In the genomic region with DNA sequence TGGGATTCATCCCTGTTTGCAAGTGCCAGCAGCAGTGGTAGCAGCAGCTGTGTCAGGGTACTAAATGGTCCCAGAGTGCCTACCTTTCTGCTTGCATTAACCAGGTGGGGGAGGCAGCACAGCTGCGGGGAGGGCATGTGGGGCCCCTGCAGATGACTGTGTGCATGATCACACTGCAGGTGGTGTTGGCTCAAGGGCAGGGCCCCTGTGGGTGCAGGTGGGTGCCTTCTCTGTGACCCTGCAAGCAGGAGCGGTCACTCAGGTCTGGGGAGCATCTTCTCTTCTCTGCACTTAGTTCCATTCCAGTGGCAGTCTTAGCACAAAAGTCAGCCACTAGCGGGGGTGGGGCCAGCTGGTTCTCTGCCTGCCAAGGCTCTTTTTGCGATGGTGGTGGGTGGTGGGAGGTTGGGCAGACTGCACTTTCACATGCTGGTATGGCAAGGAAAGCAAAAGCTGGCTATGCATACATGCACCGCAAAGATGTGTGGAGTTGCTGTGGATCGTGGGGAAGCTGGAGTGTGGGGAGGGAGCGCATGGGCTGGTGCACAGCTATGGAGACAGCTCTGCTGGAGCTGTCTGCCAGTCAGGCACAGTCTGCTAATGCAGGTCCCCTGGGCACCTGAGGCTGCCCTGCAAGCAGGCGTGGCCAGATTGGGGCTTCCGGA, we compare ENCODE assay signal across 23 cellular contexts.
DNase-seq lines count a peak whose midpoint lies in the region; ATAC-seq and TF ChIP-seq lines count a peak whose summit lies in the region.
"Had no signal": no experiment of that assay in that cellular context is flagged by ENCODE, and none has a peak within 500 bp of the region (broad histone marks: within the 10 kb centered on the region; RNA-seq: fewer than 3 reads in every experiment).

No MANE protein-coding gene starts in this region.

- no peak overlapping the region for H3K27ac ChIP-seq in HEK293 (ENCODE audit: extremely low read depth, low read depth, low read length)
- peak overlapping the region in 24 of 59 donors; percentile 14 to 71 (median 42) for H3K27ac ChIP-seq in dorsolateral prefrontal cortex
- no peak overlapping the region for H3K27ac ChIP-seq in naive thymus-derived CD4-positive, alpha-beta T cell (ENCODE audit: low read depth, low read length)
- H3K27ac ChIP-seq: A549, BLaER1 had no signal

- H3K4me3 ChIP-seq in HEK293 (ENCODE audit: low read depth, low read length) (no peak overlapping the region), dorsolateral prefrontal cortex (no peak overlapping the region)
- no peak overlapping the region for H3K4me3 ChIP-seq in naive thymus-derived CD4-positive, alpha-beta T cell (ENCODE audit: low read length)
- H3K4me3 ChIP-seq: A549, BLaER1, MG63 had no signal

- DNase-seq in dorsolateral prefrontal cortex (peak in 9 of 10 donors; percentile 5 to 81 (median 61)), NCI-H2029 treated with DMSO at 0.1 percent for 48 hours (lab: John Stamatoyannopoulos, UW) (no peak), NCI-H1694 treated with DMSO at 0.1 percent for 48 hours (lab: John Stamatoyannopoulos, UW) (no peak), dedifferentiated amniotic fluid mesenchymal stem cell (ENCODE audit: extremely low spot score) (no peak)
- no peak for DNase-seq in naive thymus-derived CD4-positive, alpha-beta T cell
- no peak for DNase-seq in stimulated activated effector memory CD8-positive, alpha-beta T cell treated with anti-CD3 and anti-CD28 coated beads, Interleukin-12 subunit alpha, Interleukin-12 subunit beta, amount 100 ng/mL, for 72 hours (ENCODE audit: low spot score in 2 of 2)
- no peak for DNase-seq in stimulated activated CD8-positive, alpha-beta memory T cell treated with anti-CD3 and anti-CD28 coated beads, Interleukin-4, amount 100 ng/mL, for 48 hours
- DNase-seq: CD8-positive, alpha-beta T cell; DMS79 treated with DMSO at 0.1 percent for 48 hours; HCEC 1CT; Kasumi-1; MG63; NCI-H1092; NCI-H1436 treated with DMSO at 0.1 percent for 48 hours; NCI-H2081 treated with DMSO at 0.1 percent for 48 hours; NCI-H748 treated with DMSO at 0.1 percent for 48 hours; OCI-M1; SIG-M5 had no signal

- no peak overlapping the region for H3K4me3 Mint-ChIP-seq in naive thymus-derived CD4-positive, alpha-beta T cell
- no peak overlapping the region for H3K4me3 Mint-ChIP-seq in stimulated activated effector memory CD8-positive, alpha-beta T cell treated with anti-CD3 and anti-CD28 coated beads, Interleukin-12 subunit alpha, Interleukin-12 subunit beta, amount 100 ng/mL, for 72 hours
- H3K4me3 Mint-ChIP-seq: CD8-positive, alpha-beta T cell; IgD-negative memory B cell had no signal

- POLR2A ChIA-PET in HEK293 (lab: Yijun Ruan, JAX), result no interaction called here
- POLR2A ChIA-PET in naive thymus-derived CD4-positive, alpha-beta T cell (lab: Charles Lee), result no interaction called here

- CTCF ChIA-PET in HEK293 (lab: Yijun Ruan, JAX), result no interaction called here
- CTCF ChIA-PET in naive thymus-derived CD4-positive, alpha-beta T cell (lab: Charles Lee), result no interaction called here

- no peak overlapping the region for H3K27ac Mint-ChIP-seq in naive thymus-derived CD4-positive, alpha-beta T cell
- no peak overlapping the region for H3K27ac Mint-ChIP-seq in stimulated activated effector memory CD8-positive, alpha-beta T cell treated with anti-CD3 and anti-CD28 coated beads, Interleukin-12 subunit alpha, Interleukin-12 subunit beta, amount 100 ng/mL, for 72 hours
- H3K27ac Mint-ChIP-seq: CD8-positive, alpha-beta T cell; IgD-negative memory B cell had no signal

- no peaks in the 10 kb centered on the region for H3K4me1 Mint-ChIP-seq in naive thymus-derived CD4-positive, alpha-beta T cell
- H3K4me1 Mint-ChIP-seq in stimulated activated effector memory CD8-positive, alpha-beta T cell treated with anti-CD3 and anti-CD28 coated beads, Interleukin-12 subunit alpha, Interleukin-12 subunit beta, amount 100 ng/mL, for 72 hours, result no peaks in the 10 kb centered on the region
- H3K4me1 Mint-ChIP-seq: IgD-negative memory B cell had no signal

- peaks cover 0 to 6% (median 0%) of the 10 kb centered on the region in 5 donors for H3K36me3 Mint-ChIP-seq in naive thymus-derived CD4-positive, alpha-beta T cell
- no peaks in the 10 kb centered on the region for H3K36me3 Mint-ChIP-seq in stimulated activated effector memory CD8-positive, alpha-beta T cell treated with anti-CD3 and anti-CD28 coated beads, Interleukin-12 subunit alpha, Interleukin-12 subunit beta, amount 100 ng/mL, for 72 hours
- H3K36me3 Mint-ChIP-seq: IgD-negative memory B cell had no signal

- H3K9me3 Mint-ChIP-seq in naive thymus-derived CD4-positive, alpha-beta T cell, result peaks cover 0 to 3% (median 0%) of the 10 kb centered on the region in 11 donors
- no peaks in the 10 kb centered on the region for H3K9me3 Mint-ChIP-seq in stimulated activated effector memory CD8-positive, alpha-beta T cell treated with anti-CD3 and anti-CD28 coated beads, Interleukin-12 subunit alpha, Interleukin-12 subunit beta, amount 100 ng/mL, for 72 hours
- H3K9me3 Mint-ChIP-seq: CD8-positive, alpha-beta T cell; IgD-negative memory B cell had no signal

- intact Hi-C loops in dorsolateral prefrontal cortex (cut with DNase I), result no loop called here
- intact Hi-C loops in naive thymus-derived CD4-positive, alpha-beta T cell (cut with micrococcal nuclease), result no loop called here

- no peaks in the 10 kb centered on the region for H3K27me3 Mint-ChIP-seq in naive thymus-derived CD4-positive, alpha-beta T cell
- H3K27me3 Mint-ChIP-seq: IgD-negative memory B cell had no signal

- no peaks in the 10 kb centered on the region for H3K4me1 ChIP-seq in HEK293 (ENCODE audit: control insufficient read depth, insufficient read depth, low read length)
- no peaks in the 10 kb centered on the region for H3K4me1 ChIP-seq in naive thymus-derived CD4-positive, alpha-beta T cell (ENCODE audit: control insufficient read depth in 2 of 2, insufficient read depth in 2 of 2, low read length in 2 of 2)
- H3K4me1 ChIP-seq: A549, BLaER1 had no signal

- TF ChIP-seq CTCF in HEK293 (tag by site-specific recombination; IDR thresholded peaks at IDR 0.05) (no peak), dorsolateral prefrontal cortex (IDR thresholded peaks at IDR 0.05 in 54 of 56, conservative IDR thresholded peaks at IDR 0.05 in 2 of 56; ENCODE audit: low read depth in 1 of 56, partially characterized antibody in 56 of 56) (no peak)

- no peaks in the 10 kb centered on the region for H3K9me3 ChIP-seq in HEK293 (ENCODE audit: control insufficient read depth, insufficient read depth, low read depth, low read length)
- H3K9me3 ChIP-seq in naive thymus-derived CD4-positive, alpha-beta T cell (ENCODE audit: control insufficient read depth in 2 of 3, low read length in 3 of 3), result no peaks in the 10 kb centered on the region
- H3K9me3 ChIP-seq: A549, BLaER1, MG63 had no signal

- peaks cover 0 to 6% of the 10 kb centered on the region in 2 experiments; a peak in 1 of 3 replicates for H3K36me3 ChIP-seq in HEK293 (ENCODE audit: control insufficient read depth in 2 of 2, insufficient read depth in 1 of 2, low read length in 2 of 2)
- H3K36me3 ChIP-seq in naive thymus-derived CD4-positive, alpha-beta T cell (ENCODE audit: control insufficient read depth in 2 of 3, insufficient read depth in 3 of 3, low read length in 3 of 3), result no peaks in the 10 kb centered on the region
- H3K36me3 ChIP-seq: BLaER1 had no signal

- ATAC-seq in naive thymus-derived CD4-positive, alpha-beta T cell, result peak; percentile 34
- peak; percentile 51 for ATAC-seq in stimulated activated effector memory CD8-positive, alpha-beta T cell treated with anti-CD3 and anti-CD28 coated beads, Interleukin-12 subunit alpha, Interleukin-12 subunit beta, amount 100 ng/mL, for 72 hours
- ATAC-seq: A549; CD8-positive, alpha-beta T cell; SK-N-SH treated with all-trans-retinoic acid at 6 μM for 48 hours had no signal

- H3K27me3 ChIP-seq in dorsolateral prefrontal cortex, result no peaks in the 10 kb centered on the region
- no peaks in the 10 kb centered on the region for H3K27me3 ChIP-seq in naive thymus-derived CD4-positive, alpha-beta T cell (ENCODE audit: control insufficient read depth in 2 of 2, insufficient read depth in 2 of 2, low read length in 2 of 2)
- H3K27me3 ChIP-seq: BLaER1, MG63 had no signal

Comparison
In these comparisons a context has a peak if more than half of its experiments do, and no peak if none do; other contexts are left out.
1. DNase-seq: peak in dorsolateral prefrontal cortex (9 of 10); none in naive thymus-derived CD4-positive, alpha-beta T cell (0 of 9), stimulated activated effector memory CD8-positive, alpha-beta T cell treated with anti-CD3 and anti-CD28 coated beads, Interleukin-12 subunit alpha, Interleukin-12 subunit beta, amount 100 ng/mL, for 72 hours (0 of 2), NCI-H2029 treated with DMSO at 0.1 percent for 48 hours (single experiment), NCI-H1694 treated with DMSO at 0.1 percent for 48 hours (single experiment), dedifferentiated amniotic fluid mesenchymal stem cell (single experiment) and stimulated activated CD8-positive, alpha-beta memory T cell treated with anti-CD3 and anti-CD28 coated beads, Interleukin-4, amount 100 ng/mL, for 48 hours (single experiment).